ENCODE assay signal across 8 cellular contexts in the genomic region with DNA sequence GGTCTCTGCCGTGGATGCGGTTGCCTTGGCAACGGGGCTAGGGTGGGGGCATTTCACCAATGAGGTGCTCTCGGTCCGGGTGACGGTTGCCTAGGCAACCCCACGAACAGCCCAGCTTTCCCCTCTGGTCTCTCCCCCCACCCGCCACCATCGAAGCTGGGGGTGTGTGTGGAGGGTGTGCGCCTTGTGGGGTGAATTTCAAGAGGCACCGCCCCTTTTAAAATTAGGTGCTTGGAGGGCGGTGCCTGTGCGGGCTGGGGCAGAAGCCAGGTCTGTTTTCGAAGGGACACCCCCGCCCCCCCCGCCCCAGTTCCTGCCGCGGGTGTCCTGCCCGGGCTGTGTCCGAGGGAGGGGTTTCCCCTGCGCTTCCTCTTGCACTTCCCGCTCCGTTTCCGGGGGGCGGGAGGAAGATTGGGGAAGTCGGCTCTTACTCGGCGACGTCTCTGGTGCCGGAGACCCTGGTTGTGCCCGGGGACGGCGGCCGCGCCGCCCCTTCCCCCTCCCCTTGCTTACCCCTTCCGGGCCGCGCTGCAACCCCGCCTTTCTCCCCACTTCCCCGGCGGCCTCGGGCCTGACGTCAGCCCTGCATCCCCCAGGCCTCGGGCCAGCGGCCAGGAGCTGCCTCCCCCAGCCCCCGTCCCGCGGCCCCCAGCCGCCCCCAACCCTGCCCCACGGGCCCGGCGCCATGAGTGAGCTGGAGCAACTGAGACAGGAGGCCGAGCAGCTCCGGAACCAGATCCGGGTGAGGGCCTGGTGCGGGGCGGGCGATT. TPM values are rescaled to one million over a fixed set of nuclear protein-coding genes. Genes with fewer than 3 reads are reported as not detected.
A peak's percentile ranks its signal among the peaks of the same experiment; 100 is the strongest.
DNase-seq lines count a peak whose midpoint lies in the region; ATAC-seq and TF ChIP-seq lines count a peak whose summit lies in the region.

No MANE protein-coding gene starts in this region.

- peak; percentile 34 for ATAC-seq in HG02571 (IDR thresholded peaks at IDR 0.05; ENCODE audit: unreplicated experiment)

- H3K36me3 Mint-ChIP-seq in endodermal cell (ENCODE audit: low read depth): peaks cover 21% of the 10 kb centered on the region

- H3K27me3 ChIP-seq in endodermal cell (ENCODE audit: control insufficient read depth, insufficient read depth, low read length, poor library complexity, severe bottlenecking): peaks cover 8% of the 10 kb centered on the region

- H3K36me3 ChIP-seq in endodermal cell (ENCODE audit: control insufficient read depth, insufficient read depth, low read length): peaks cover 29% of the 10 kb centered on the region

- peaks cover 20% of the 10 kb centered on the region for H3K27me3 Mint-ChIP-seq in endodermal cell (ENCODE audit: insufficient read depth)

- no peak for TF ChIP-seq CTCF in endodermal cell (conservative IDR thresholded peaks at IDR 0.05)

- H3K9me3 ChIP-seq in endodermal cell (ENCODE audit: control insufficient read depth, low read length): no peaks in the 10 kb centered on the region

- no peaks in the 10 kb centered on the region for H3K9me3 Mint-ChIP-seq in endodermal cell

- H3K4me1 Mint-ChIP-seq in endodermal cell: peaks cover 5% of the 10 kb centered on the region

- H3K4me3 ChIP-seq in GM08714 (ENCODE audit: low read length) (peak overlapping the region; percentile 96), endodermal cell (ENCODE audit: low read length) (peak overlapping the region; percentile 62)

- peak overlapping the region; percentile 51 for H3K27ac ChIP-seq in endodermal cell (ENCODE audit: low read depth, low read length)

- no peak overlapping the region for H3K27ac Mint-ChIP-seq in endodermal cell

- H3K4me1 ChIP-seq in endodermal cell (ENCODE audit: control insufficient read depth, insufficient read depth, low read length): no peaks in the 10 kb centered on the region

- DNase-seq in NCI-H748 treated with DMSO at 0.1 percent for 48 hours (lab: John Stamatoyannopoulos, UW) (peak; percentile 66), endodermal cell (peak; percentile 88), midbrain (lab: John Stamatoyannopoulos, UW) (peak; percentile 73), NCI-H446 (lab: John Stamatoyannopoulos, UW) (no peak)
- DNase-seq in activated CD8-positive, alpha-beta memory T cell treated with anti-CD3 and anti-CD28 coated beads, Interleukin-2, amount 50 U/mL, for 1 hour (ENCODE audit: extremely low read depth): peak; percentile 92
- DNase-seq in stimulated activated CD8-positive, alpha-beta memory T cell treated with anti-CD3 and anti-CD28 coated beads, Interleukin-15, amount 100 ng/mL, for 4 hours (ENCODE audit: low read depth in 2 of 2): peak; percentile 70 to 79

- H3K4me3 Mint-ChIP-seq in endodermal cell: peak overlapping the region; percentile 84

- WGBS in endodermal cell (ENCODE audit: insufficient coverage in 1 of 2, insufficient read length in 1 of 2), 2 experiments: 14 to 37% methylated on average over 14 to 58 of the region's 59 CpGs

- peak overlapping the region; percentile 15 for H3K9ac ChIP-seq in endodermal cell (ENCODE audit: extremely low read depth, low read length, poor library complexity, severe bottlenecking)

RNA-seq across cellular contexts. Expression of a gene that starts 2.2 kb away (rescaled TPM):
- total RNA-seq in endodermal cell: 100 to 1,000 TPM; 197 to 230 TPM
- polyA plus RNA-seq in endodermal cell (2013, experiment 1 of 2): 186 TPM
- 184 TPM for polyA plus RNA-seq in endodermal cell (2013, experiment 2 of 2)

RNA-seq across cellular contexts. Expression of a gene that starts 18.3 kb away (rescaled TPM):
- 100 to 1,000 TPM in 1 of 2 donors, 10 to 100 TPM in 1; 90.0 to 101 TPM for total RNA-seq in endodermal cell
- polyA plus RNA-seq in endodermal cell (2013, experiment 1 of 2): 58.7 TPM
- polyA plus RNA-seq in endodermal cell (2013, experiment 2 of 2): 48.4 TPM

RNA-seq across cellular contexts. Expression of a gene that starts 19.5 kb away (rescaled TPM):
- total RNA-seq in endodermal cell: not detected
- polyA plus RNA-seq in endodermal cell (2013, experiment 1 of 2): 5.3 TPM
- 4.4 TPM for polyA plus RNA-seq in endodermal cell (2013, experiment 2 of 2)

RNA-seq across cellular contexts. Expression of a gene that starts 30.2 kb away (rescaled TPM):
- total RNA-seq in endodermal cell: 10 to 100 TPM; 51.7 to 59.2 TPM
- 49.0 TPM for polyA plus RNA-seq in endodermal cell (2013, experiment 1 of 2)
- polyA plus RNA-seq in endodermal cell (2013, experiment 2 of 2): 43.2 TPM

RNA-seq across cellular contexts. Expression of a gene that starts 34.4 kb away (rescaled TPM):
- total RNA-seq in endodermal cell: 1 to 10 TPM; 1.4 to 2.1 TPM
- polyA plus RNA-seq in endodermal cell (2013, experiment 1 of 2): 1.7 TPM
- 1.2 TPM for polyA plus RNA-seq in endodermal cell (2013, experiment 2 of 2)

Comparison
In these comparisons a context has a peak if more than half of its experiments do, and no peak if none do; other contexts are left out.
1. DNase-seq: peak in NCI-H748 treated with DMSO at 0.1 percent for 48 hours (single experiment), activated CD8-positive, alpha-beta memory T cell treated with anti-CD3 and anti-CD28 coated beads, Interleukin-2, amount 50 U/mL, for 1 hour (single experiment), endodermal cell (single experiment), midbrain (single experiment) and stimulated activated CD8-positive, alpha-beta memory T cell treated with anti-CD3 and anti-CD28 coated beads, Interleukin-15, amount 100 ng/mL, for 4 hours (2 of 2); none in NCI-H446 (0 of 2).